Comparison of ENCODE assay signal across 1 cellular context in the genomic region with DNA sequence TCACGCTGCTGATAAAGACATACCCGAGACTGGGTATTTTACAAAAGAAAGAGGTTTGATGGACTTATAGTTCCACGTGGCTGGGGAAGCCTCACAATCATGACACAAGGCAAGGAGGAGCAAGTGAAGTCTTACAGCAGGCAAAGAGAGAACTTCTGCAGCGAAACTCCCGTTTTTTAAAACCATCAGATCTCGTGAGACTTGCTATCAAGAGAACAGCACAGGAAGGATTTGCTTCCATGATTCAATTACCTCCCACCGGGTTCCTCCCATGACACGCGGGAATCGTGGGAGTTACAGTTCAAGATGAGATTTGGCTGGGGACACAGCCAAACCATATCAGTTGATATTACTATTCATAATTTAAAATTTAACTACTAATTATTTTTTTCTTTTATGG.
TF ChIP-seq lines count a peak whose summit lies in the region.

No MANE protein-coding gene starts in this region.

TF ChIP-seq in WTC11, 78 proteins besides CTCF, POLR2A, EP300 and RAD21 (continued from another document):
- TF ChIP-seq, protein P1, sequence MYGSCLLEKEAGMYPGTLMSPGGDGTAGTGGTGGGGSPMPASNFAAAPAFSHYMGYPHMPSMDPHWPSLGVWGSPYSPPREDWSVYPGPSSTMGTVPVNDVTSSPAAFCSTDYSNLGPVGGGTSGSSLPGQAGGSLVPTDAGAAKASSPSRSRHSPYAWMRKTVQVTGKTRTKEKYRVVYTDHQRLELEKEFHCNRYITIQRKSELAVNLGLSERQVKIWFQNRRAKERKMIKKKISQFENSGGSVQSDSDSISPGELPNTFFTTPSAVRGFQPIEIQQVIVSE (CRISPR knock-in tag; IDR thresholded peaks at IDR 0.05; ENCODE audit: borderline replicate concordance): no peak
- TF ChIP-seq, protein P2, sequence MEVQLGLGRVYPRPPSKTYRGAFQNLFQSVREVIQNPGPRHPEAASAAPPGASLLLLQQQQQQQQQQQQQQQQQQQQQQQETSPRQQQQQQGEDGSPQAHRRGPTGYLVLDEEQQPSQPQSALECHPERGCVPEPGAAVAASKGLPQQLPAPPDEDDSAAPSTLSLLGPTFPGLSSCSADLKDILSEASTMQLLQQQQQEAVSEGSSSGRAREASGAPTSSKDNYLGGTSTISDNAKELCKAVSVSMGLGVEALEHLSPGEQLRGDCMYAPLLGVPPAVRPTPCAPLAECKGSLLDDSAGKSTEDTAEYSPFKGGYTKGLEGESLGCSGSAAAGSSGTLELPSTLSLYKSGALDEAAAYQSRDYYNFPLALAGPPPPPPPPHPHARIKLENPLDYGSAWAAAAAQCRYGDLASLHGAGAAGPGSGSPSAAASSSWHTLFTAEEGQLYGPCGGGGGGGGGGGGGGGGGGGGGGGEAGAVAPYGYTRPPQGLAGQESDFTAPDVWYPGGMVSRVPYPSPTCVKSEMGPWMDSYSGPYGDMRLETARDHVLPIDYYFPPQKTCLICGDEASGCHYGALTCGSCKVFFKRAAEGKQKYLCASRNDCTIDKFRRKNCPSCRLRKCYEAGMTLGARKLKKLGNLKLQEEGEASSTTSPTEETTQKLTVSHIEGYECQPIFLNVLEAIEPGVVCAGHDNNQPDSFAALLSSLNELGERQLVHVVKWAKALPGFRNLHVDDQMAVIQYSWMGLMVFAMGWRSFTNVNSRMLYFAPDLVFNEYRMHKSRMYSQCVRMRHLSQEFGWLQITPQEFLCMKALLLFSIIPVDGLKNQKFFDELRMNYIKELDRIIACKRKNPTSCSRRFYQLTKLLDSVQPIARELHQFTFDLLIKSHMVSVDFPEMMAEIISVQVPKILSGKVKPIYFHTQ (CRISPR knock-in tag; IDR thresholded peaks at IDR 0.05): no peak
- TF ChIP-seq ZNF671 (CRISPR knock-in tag; IDR thresholded peaks at IDR 0.05) (no peak), ZNF138 (CRISPR knock-in tag; conservative IDR thresholded peaks at IDR 0.05) (no peak), ETV6 (CRISPR knock-in tag; IDR thresholded peaks at IDR 0.05) (no peak)
TF ChIP-seq in WTC11: peak in this region for 0.
